24 cellular contexts compared by ENCODE assay signal in the genomic region with DNA sequence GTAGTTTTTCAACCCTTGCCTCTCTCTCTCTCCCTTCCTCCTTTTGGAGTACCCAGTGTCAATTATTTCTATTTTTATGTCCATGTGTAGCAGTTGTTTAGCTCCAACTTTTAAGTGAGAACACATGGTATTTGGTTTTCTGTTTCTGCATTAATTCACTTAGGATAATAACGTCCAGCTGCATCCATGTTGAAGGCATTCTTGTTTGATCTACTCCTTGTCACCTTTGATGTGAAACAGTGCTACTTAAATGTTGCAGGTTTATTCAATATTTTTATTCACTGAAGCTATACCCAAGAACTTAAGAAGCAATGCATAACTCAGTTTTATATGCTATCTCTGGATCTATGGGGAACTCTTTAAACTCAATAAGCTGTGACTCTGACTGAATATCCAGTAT.
"Had no signal": no experiment of that assay in that cellular context is flagged by ENCODE, and none has a peak within 500 bp of the region (broad histone marks: within the 10 kb centered on the region; RNA-seq: fewer than 3 reads in every experiment).

No MANE protein-coding gene starts in this region.

- DNase-seq: colonic mucosa; cortex of kidney; dermis blood vessel endothelial cell; dorsolateral prefrontal cortex; effector CD4-positive, alpha-beta T cell; effector CD8-positive, alpha-beta T cell; effector memory CD4-positive, alpha-beta T cell; effector memory CD8-positive, alpha-beta T cell; endodermal cell; erythroblast; esophagus squamous epithelium; foreskin fibroblast; foreskin keratinocyte; foreskin melanocyte; gastrocnemius medialis; glutamatergic neuron; head of caudate nucleus; heart left ventricle; heart right ventricle had no signal

- H3K9me3 ChIP-seq: colonic mucosa, esophagus muscularis mucosa, esophagus squamous epithelium, gastrocnemius medialis, gastroesophageal sphincter, heart left ventricle had no signal

- H3K4me3 ChIP-seq: colonic mucosa, coronary artery, dorsolateral prefrontal cortex, esophagus muscularis mucosa, esophagus squamous epithelium, gastrocnemius medialis, gastroesophageal sphincter, heart left ventricle, heart right ventricle had no signal

- H3K36me3 ChIP-seq: colonic mucosa, esophagus muscularis mucosa, esophagus squamous epithelium, gastrocnemius medialis, gastroesophageal sphincter, heart left ventricle, heart right ventricle had no signal

- H3K4me1 ChIP-seq: colonic mucosa, esophagus squamous epithelium, foreskin keratinocyte, gastrocnemius medialis, gastroesophageal sphincter, heart left ventricle, heart right ventricle had no signal

- H3K27ac ChIP-seq: colonic mucosa, coronary artery, dorsolateral prefrontal cortex, epithelial cell of prostate, esophagus muscularis mucosa, esophagus squamous epithelium, foreskin keratinocyte, gastrocnemius medialis, gastroesophageal sphincter, heart left ventricle, heart right ventricle had no signal

- ATAC-seq: effector memory CD8-positive, alpha-beta T cell; esophagus mucosa; foreskin keratinocyte; gastrocnemius medialis; gastroesophageal sphincter; heart left ventricle; heart right ventricle had no signal

- H3K27me3 ChIP-seq: colonic mucosa, esophagus muscularis mucosa, esophagus squamous epithelium, foreskin keratinocyte, gastrocnemius medialis, gastroesophageal sphincter, heart left ventricle, heart right ventricle had no signal
